Comparison of ENCODE assay signal across 16 cellular contexts in the genomic region with DNA sequence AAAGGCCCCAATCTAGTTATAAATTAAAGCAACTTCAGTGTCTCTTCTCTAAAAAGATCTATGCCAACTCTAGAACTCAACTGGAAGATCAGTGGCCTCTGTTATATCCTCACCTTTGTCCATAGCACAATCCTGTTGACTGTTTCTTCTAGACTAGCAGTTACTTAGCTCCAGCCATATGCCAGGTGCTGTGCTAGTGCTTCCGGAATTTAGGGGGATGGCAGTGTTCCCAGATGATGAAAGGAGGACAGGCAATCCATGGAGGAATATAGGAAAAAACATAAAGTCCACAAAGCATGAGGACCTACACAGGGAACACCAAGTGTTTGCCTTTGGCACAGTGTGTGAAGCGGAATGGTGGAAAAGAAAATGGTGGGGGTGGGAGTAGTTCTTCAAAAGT.
"Had no signal": no experiment of that assay in that cellular context is flagged by ENCODE, and none has a peak within 500 bp of the region (broad histone marks: within the 10 kb centered on the region; RNA-seq: fewer than 3 reads in every experiment).

No MANE protein-coding gene starts in this region.

- DNase-seq: activated CD4-positive, alpha-beta T cell treated with anti-CD3 and anti-CD28 coated beads for 36 hours; activated CD4-positive, alpha-beta T cell treated with anti-CD3 and anti-CD28 coated beads, Interleukin-2, amount 50 U/mL, for 48 hours; activated gamma-delta T cell treated with Interleukin-2 at 50 U/mL for 16 hours; adrenal gland; cerebellar nuclear complex; effector CD8-positive, alpha-beta T cell; left lung; midbrain; stimulated activated CD4-positive, alpha-beta T cell treated with anti-CD3 and anti-CD28 coated beads, Interleukin-12 subunit alpha, Interleukin-12 subunit beta, amount 100 ng/mL, for 4 hours; stimulated activated CD4-positive, alpha-beta T cell treated with anti-CD3 and anti-CD28 coated beads, Interleukin-2, amount 100 ng/mL, for 24 hours; trophoblast cell had no signal

- H3K4me1 ChIP-seq: breast epithelium, left lung, suprapubic skin, vagina had no signal

- FAIRE-seq: astrocyte, TTC549 had no signal

- H3K27ac ChIP-seq: adrenal gland, breast epithelium, left lung, suprapubic skin, vagina had no signal

- H3K4me3 ChIP-seq: adrenal gland, breast epithelium, left lung, suprapubic skin, vagina had no signal

- H3K36me3 ChIP-seq: adrenal gland, breast epithelium, left lung, suprapubic skin, vagina had no signal

- H3K9me3 ChIP-seq: adrenal gland, breast epithelium, left lung, suprapubic skin, vagina had no signal
